Comparison of ENCODE assay signal across 8 cellular contexts in the genomic region with DNA sequence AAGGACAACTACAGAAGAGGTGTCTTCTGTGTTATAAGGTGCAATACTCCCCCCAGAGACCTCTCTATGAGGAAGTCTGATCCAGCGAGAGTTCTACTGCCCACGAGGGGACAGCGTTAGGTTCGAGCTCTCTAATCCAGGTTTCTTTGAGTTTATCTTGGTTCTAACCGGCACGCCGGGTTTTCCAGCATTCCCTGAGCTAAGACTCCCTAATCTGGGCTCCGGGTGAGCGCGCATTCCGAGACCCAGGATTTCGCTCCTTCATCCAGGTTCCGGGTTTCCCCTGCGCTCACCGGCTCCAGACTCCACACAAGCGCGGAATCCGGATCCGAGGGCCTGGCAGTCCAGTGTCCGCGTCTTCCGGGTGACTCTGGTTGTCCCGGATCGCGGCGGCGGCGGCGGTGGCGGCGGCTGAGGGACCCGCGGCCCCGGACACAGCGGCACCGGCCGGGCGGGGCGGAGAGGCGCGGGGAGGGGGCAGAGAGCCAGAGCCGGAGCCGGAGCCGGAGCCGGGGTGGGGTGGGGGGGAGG.
DNase-seq lines count a peak whose midpoint lies in the region; ATAC-seq lines count a peak whose summit lies in the region.

A gene with protein sequence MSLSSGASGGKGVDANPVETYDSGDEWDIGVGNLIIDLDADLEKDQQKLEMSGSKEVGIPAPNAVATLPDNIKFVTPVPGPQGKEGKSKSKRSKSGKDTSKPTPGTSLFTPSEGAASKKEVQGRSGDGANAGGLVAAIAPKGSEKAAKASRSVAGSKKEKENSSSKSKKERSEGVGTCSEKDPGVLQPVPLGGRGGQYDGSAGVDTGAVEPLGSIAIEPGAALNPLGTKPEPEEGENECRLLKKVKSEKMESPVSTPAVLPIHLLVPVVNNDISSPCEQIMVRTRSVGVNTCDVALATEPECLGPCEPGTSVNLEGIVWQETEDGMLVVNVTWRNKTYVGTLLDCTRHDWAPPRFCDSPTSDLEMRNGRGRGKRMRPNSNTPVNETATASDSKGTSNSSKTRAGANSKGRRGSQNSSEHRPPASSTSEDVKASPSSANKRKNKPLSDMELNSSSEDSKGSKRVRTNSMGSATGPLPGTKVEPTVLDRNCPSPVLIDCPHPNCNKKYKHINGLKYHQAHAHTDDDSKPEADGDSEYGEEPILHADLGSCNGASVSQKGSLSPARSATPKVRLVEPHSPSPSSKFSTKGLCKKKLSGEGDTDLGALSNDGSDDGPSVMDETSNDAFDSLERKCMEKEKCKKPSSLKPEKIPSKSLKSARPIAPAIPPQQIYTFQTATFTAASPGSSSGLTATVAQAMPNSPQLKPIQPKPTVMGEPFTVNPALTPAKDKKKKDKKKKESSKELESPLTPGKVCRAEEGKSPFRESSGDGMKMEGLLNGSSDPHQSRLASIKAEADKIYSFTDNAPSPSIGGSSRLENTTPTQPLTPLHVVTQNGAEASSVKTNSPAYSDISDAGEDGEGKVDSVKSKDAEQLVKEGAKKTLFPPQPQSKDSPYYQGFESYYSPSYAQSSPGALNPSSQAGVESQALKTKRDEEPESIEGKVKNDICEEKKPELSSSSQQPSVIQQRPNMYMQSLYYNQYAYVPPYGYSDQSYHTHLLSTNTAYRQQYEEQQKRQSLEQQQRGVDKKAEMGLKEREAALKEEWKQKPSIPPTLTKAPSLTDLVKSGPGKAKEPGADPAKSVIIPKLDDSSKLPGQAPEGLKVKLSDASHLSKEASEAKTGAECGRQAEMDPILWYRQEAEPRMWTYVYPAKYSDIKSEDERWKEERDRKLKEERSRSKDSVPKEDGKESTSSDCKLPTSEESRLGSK (N-terminal part only) (plus strand): TSS at position 373 of the 531 bp plus-strand sequence. CDS start 38,842 bp downstream, outside the sequence.

- DNase-seq in NCI-H187 (lab: John Stamatoyannopoulos, UW) (peak; percentile 68 to 75), NCI-H187 treated with DMSO at 0.1 percent for 48 hours (lab: John Stamatoyannopoulos, UW) (no peak), NCI-H526 (lab: John Stamatoyannopoulos, UW) (peak; percentile 94 to 98), dedifferentiated amniotic fluid mesenchymal stem cell (ENCODE audit: extremely low spot score) (peak; percentile 94), left kidney (ENCODE audit: low read depth, low spot score) (peak; percentile 99)
- DNase-seq in activated CD4-positive, alpha-beta T cell treated with anti-CD3 and anti-CD28 coated beads, Interleukin-2, amount 50 U/mL, for 24 hours (ENCODE audit: low read depth in 1 of 2, low spot score in 1 of 2) = peak; percentile 89
- DNase-seq in stimulated activated CD4-positive, alpha-beta T cell treated with anti-CD3 and anti-CD28 coated beads, Interleukin-1b, Interleukin-23, amount 100 ng/mL, for 4 hours (ENCODE audit: low read depth in 2 of 2) = peak; percentile 85 to 86

- peak; percentile 63 for ATAC-seq in HG03354 (IDR thresholded peaks at IDR 0.05; ENCODE audit: poor library complexity, severe bottlenecking, unreplicated experiment)
